Comparison of ENCODE assay signal across 7 cellular contexts in genomic region chr4:40086421-40086820, GRCh38.
"Had no signal": no experiment of that assay in that cellular context is flagged by ENCODE, and none has a peak within 500 bp of the region (broad histone marks: within the 10 kb centered on the region; RNA-seq: fewer than 3 reads in every experiment).

No MANE protein-coding gene starts in this region.

- ATAC-seq: GM23338, HCT116, K562 had no signal

- H3K4me3 ChIP-seq: GM23338, HAP-1, K562 had no signal

- H3K36me3 ChIP-seq: HAP-1 had no signal

- H3K9me3 ChIP-seq: HAP-1 had no signal

- DNase-seq: HFFc6, IMR-90, KG1 had no signal

- H3K4me3 Mint-ChIP-seq: GM23338, HFFc6 had no signal

- H2AFZ ChIP-seq: GM23338 had no signal

- H3K4me1 Mint-ChIP-seq: GM23338 had no signal

- H3K9me3 Mint-ChIP-seq: GM23338, HFFc6 had no signal

- H3K27ac Mint-ChIP-seq: GM23338, HFFc6 had no signal

- H3K4me2 ChIP-seq: GM23338 had no signal

- H3K4me1 ChIP-seq: HAP-1 had no signal
